In genomic region chr19:7628589-7629311, GRCh38 we compare ENCODE assay signal across 8 cellular contexts. TPM values are rescaled to one million over a fixed set of nuclear protein-coding genes. Genes with fewer than 3 reads are reported as not detected.
DNase-seq lines count a peak whose midpoint lies in the region; ATAC-seq, FAIRE-seq and TF ChIP-seq lines count a peak whose summit lies in the region.

No MANE protein-coding gene starts in this region.

- peak overlapping the region; percentile 99 for H3K4me2 ChIP-seq in H9 (ENCODE audit: insufficient read depth, insufficient read length, low read length)

- H3K36me3 ChIP-seq in small intestine (ENCODE audit: control insufficient read depth in 2 of 2, insufficient read depth in 2 of 2, low read length in 2 of 2), result peaks cover 0 to 4% of the 10 kb centered on the region in 2 donors

- CTCF ChIA-PET in activated CD8-positive, alpha-beta T cell treated with anti-CD3 and anti-CD28 coated beads, Interleukin-2, amount 10 ng/mL, durations not matched to agents 7 days and 5 days (lab: Charles Lee), result interaction anchor here (0.5 to 2.1 kb wide), 3 partner anchors 53 to 171 kb away, joined by 3 to 20 read pairs (median 5); partner anchors contain the start of gene TRAPPC5

- H3T11ph ChIP-seq in H9 (ENCODE audit: low read length), result no peak overlapping the region

- H4K20me1 ChIP-seq in H9 (ENCODE audit: control insufficient read depth, insufficient read depth, insufficient read length), result no peaks in the 10 kb centered on the region

- H4K91ac ChIP-seq in H9 (ENCODE audit: insufficient read length, low read depth, low read length), result no peak overlapping the region

- no peak overlapping the region for H2BK15ac ChIP-seq in H9 (ENCODE audit: low read depth, low read length)

- POLR2A ChIA-PET in activated CD8-positive, alpha-beta T cell treated with anti-CD3 and anti-CD28 coated beads, Interleukin-2, amount 10 ng/mL, durations not matched to agents 7 days and 5 days (lab: Charles Lee), result interaction anchor here (0.7 to 1.8 kb wide), 12 partner anchors 7 to 291 kb away, joined by 3 to 13 read pairs (median 5); partner anchors contain the start of genes SNAPC2, STXBP2 and TRAPPC5

- H3K23me2 ChIP-seq in H9 (ENCODE audit: insufficient read length, low read depth, low read length, poor library complexity, severe bottlenecking), result peaks cover 14% of the 10 kb centered on the region

- H4K8ac ChIP-seq in H9 (replicated peaks; ENCODE audit: insufficient read length, low read depth, low read length), result no peak overlapping the region

- H3K9me3 ChIP-seq in H9 (ENCODE audit: control insufficient read depth, low read depth, low read length) (no peaks in the 10 kb centered on the region), small intestine (ENCODE audit: control insufficient read depth, low read depth) (no peaks in the 10 kb centered on the region)

- H2AK5ac ChIP-seq in H9 (ENCODE audit: insufficient read length, low read length), result no peak overlapping the region

- H2AFZ ChIP-seq in H9 (ENCODE audit: low read length), result no peak overlapping the region

- peak overlapping the region; percentile 92 for H3K56ac ChIP-seq in H9 (ENCODE audit: insufficient read length, low read depth, low read length)

- peaks cover 20% of the 10 kb centered on the region for H3K79me1 ChIP-seq in H9 (ENCODE audit: insufficient read depth, low read depth, low read length, poor library complexity, severe bottlenecking)

- peak overlapping the region; percentile 88 for H4K5ac ChIP-seq in H9 (ENCODE audit: insufficient read length, low read depth, low read length)

- no peak for FAIRE-seq in small intestine (lab: Jason Lieb, UNC)

- H3K79me2 ChIP-seq in H9 (ENCODE audit: insufficient read depth, low read length), result peaks cover 28% of the 10 kb centered on the region; the same call in 1 of the 2 replicates

- no peak overlapping the region for H3K23ac ChIP-seq in H9 (ENCODE audit: insufficient read length, low read depth, low read length)

- H3K18ac ChIP-seq in H9 (ENCODE audit: insufficient read length, low read depth, low read length), result peak overlapping the region; percentile 74

- H3K27ac ChIP-seq in H9 (ENCODE audit: insufficient read length, low read depth, low read length) (no peak overlapping the region), small intestine (ENCODE audit: low read depth in 1 of 2, low read length in 1 of 2) (peak overlapping the region; percentile 34 to 83)

- H3K14ac ChIP-seq in H9 (ENCODE audit: insufficient read depth, low read length), result peak overlapping the region; percentile 71

- H3K4ac ChIP-seq in H9 (ENCODE audit: low read depth, low read length), result no peak overlapping the region

- WGBS in H9 (ENCODE audit: extremely low coverage, insufficient read length, low lambda C conversion rate), result no CpG with 5 or more reads among the region's 15 CpGs
- 3 to 5% (median 5%) methylated on average over 15 of the region's 15 CpGs for WGBS in small intestine, 3 donors

- H3K4me1 Mint-ChIP-seq in H9, result peaks cover 15 to 26% of the 10 kb centered on the region in 2 experiments
- peaks cover 35% of the 10 kb centered on the region for H3K4me1 Mint-ChIP-seq in activated CD8-positive, alpha-beta T cell treated with anti-CD3 and anti-CD28 coated beads, Interleukin-2, amount 10 ng/mL, durations not matched to agents 7 days and 5 days (ENCODE audit: low read depth)

- H2BK120ac ChIP-seq in H9 (ENCODE audit: low read depth, low read length, poor library complexity, severe bottlenecking), result no peak overlapping the region

- no peak overlapping the region for H2BK20ac ChIP-seq in H9 (ENCODE audit: low read depth, low read length, poor library complexity, severe bottlenecking)

- H3K4me1 ChIP-seq in H9 (ENCODE audit: insufficient read depth, low read length) (no peaks in the 10 kb centered on the region), small intestine (ENCODE audit: control insufficient read depth in 2 of 2, insufficient read depth in 1 of 2, low read depth in 1 of 2, low read length in 1 of 2) (peaks cover 3 to 6% of the 10 kb centered on the region in 2 donors)

- DNase-seq in H9 (no peak), hepatic stellate cell (ENCODE audit: low spot score) (peak; percentile 41), small intestine (no peak), DMS 273 (lab: John Stamatoyannopoulos, UW; ENCODE audit: unreplicated experiment) (no peak), iPS-NIHi7 (ENCODE audit: extremely low spot score) (no peak), SK-N-DZ (ENCODE audit: low spot score) (no peak), SIG-M5 (lab: John Stamatoyannopoulos, UW) (no peak)
- no peak for DNase-seq in activated CD8-positive, alpha-beta T cell treated with anti-CD3 and anti-CD28 coated beads, Interleukin-2, amount 10 ng/mL, durations not matched to agents 7 days and 5 days

- H3K9me3 Mint-ChIP-seq in H9, result no peaks in the 10 kb centered on the region; a peak in 2 of 5 replicates
- H3K9me3 Mint-ChIP-seq in activated CD8-positive, alpha-beta T cell treated with anti-CD3 and anti-CD28 coated beads, Interleukin-2, amount 10 ng/mL, durations not matched to agents 7 days and 5 days (ENCODE audit: insufficient read depth), result no peaks in the 10 kb centered on the region

- no peak for ATAC-seq in activated CD8-positive, alpha-beta T cell treated with anti-CD3 and anti-CD28 coated beads, Interleukin-2, amount 10 ng/mL, durations not matched to agents 7 days and 5 days

- no peaks in the 10 kb centered on the region; the same call in 1 of the 2 replicates for H3K27me3 Mint-ChIP-seq in H9 (ENCODE audit: low read depth)
- no peaks in the 10 kb centered on the region for H3K27me3 Mint-ChIP-seq in activated CD8-positive, alpha-beta T cell treated with anti-CD3 and anti-CD28 coated beads, Interleukin-2, amount 10 ng/mL, durations not matched to agents 7 days and 5 days (ENCODE audit: low read depth)

- peaks cover 9 to 27% (median 18%) of the 10 kb centered on the region in 3 experiments; a peak in 6 of 7 replicates for H3K36me3 Mint-ChIP-seq in H9 (ENCODE audit: insufficient read depth in 1 of 3, low read depth in 3 of 3)
- H3K36me3 Mint-ChIP-seq in activated CD8-positive, alpha-beta T cell treated with anti-CD3 and anti-CD28 coated beads, Interleukin-2, amount 10 ng/mL, durations not matched to agents 7 days and 5 days (ENCODE audit: low read depth), result peaks cover 28% of the 10 kb centered on the region

- peak overlapping the region; percentile 94 to 99 (median 96) for H3K27ac Mint-ChIP-seq in H9
- H3K27ac Mint-ChIP-seq in activated CD8-positive, alpha-beta T cell treated with anti-CD3 and anti-CD28 coated beads, Interleukin-2, amount 10 ng/mL, durations not matched to agents 7 days and 5 days, result peak overlapping the region; percentile 98

- H2BK12ac ChIP-seq in H9 (ENCODE audit: insufficient read length, low read depth, low read length), result no peak overlapping the region

- H3K27me3 ChIP-seq in H9 (ENCODE audit: insufficient read depth, low read length), result no peaks in the 10 kb centered on the region
- H3K27me3 ChIP-seq in small intestine (ENCODE audit: control insufficient read depth in 2 of 2, insufficient read depth in 2 of 2, low read length in 2 of 2), result no peaks in the 10 kb centered on the region

- peak overlapping the region; percentile 94 for H3K9ac ChIP-seq in H9 (ENCODE audit: extremely low read depth, insufficient read length, low read length)

- H2BK5ac ChIP-seq in H9 (ENCODE audit: insufficient read length, low read length), result peak overlapping the region; percentile 57

- H3K4me3 ChIP-seq in small intestine (ENCODE audit: low read depth in 1 of 2, low read length in 2 of 2), result peak overlapping the region; percentile 81 to 83

- H3K4me3 Mint-ChIP-seq in H9, result peak overlapping the region; percentile 90 to 98
- peak overlapping the region; percentile 94 for H3K4me3 Mint-ChIP-seq in activated CD8-positive, alpha-beta T cell treated with anti-CD3 and anti-CD28 coated beads, Interleukin-2, amount 10 ng/mL, durations not matched to agents 7 days and 5 days

- no peak for TF ChIP-seq CTCF in H9 (conservative IDR thresholded peaks at IDR 0.05)

RNA-seq across cellular contexts. Expression of gene XAB2, which starts 0.6 kb away (rescaled TPM):
- total RNA-seq in H9 (2021), result 48.0 and 50.6 TPM in 2 replicates
- total RNA-seq in activated CD8-positive, alpha-beta T cell treated with anti-CD3 and anti-CD28 coated beads, Interleukin-2, amount 10 ng/mL, durations not matched to agents 7 days and 5 days, result 10 to 100 TPM; 44.8 to 46.9 TPM
- 10 to 100 TPM; 24.3 to 31.8 (median 29.2) TPM for polyA plus RNA-seq in small intestine
- 35.3 and 39.2 TPM in 2 replicates for polyA plus RNA-seq in SK-N-DZ (2014; cell fraction: cytosol; rRNA removed)
- polyA plus RNA-seq in SK-N-DZ (2014; cell fraction: nucleus; rRNA removed), result 84.4 and 87.7 TPM in 2 replicates

RNA-seq across cellular contexts. Expression of gene PET100, which starts 0.8 kb away (rescaled TPM):
- 129 and 143 TPM in 2 replicates for total RNA-seq in H9 (2021)
- 100 to 1,000 TPM; 125 to 136 TPM for total RNA-seq in activated CD8-positive, alpha-beta T cell treated with anti-CD3 and anti-CD28 coated beads, Interleukin-2, amount 10 ng/mL, durations not matched to agents 7 days and 5 days
- 100 to 1,000 TPM in 2 of 3 donors, 10 to 100 TPM in 1; 87.5 to 149 (median 121) TPM for polyA plus RNA-seq in small intestine
- polyA plus RNA-seq in SK-N-DZ (2014; cell fraction: cytosol; rRNA removed), result 9.4 and 58.0 TPM in 2 replicates
- polyA plus RNA-seq in SK-N-DZ (2014; cell fraction: nucleus; rRNA removed), result 9.5 and 56.6 TPM in 2 replicates

RNA-seq across cellular contexts. Expression of gene PCP2, which starts 4.8 kb away (rescaled TPM):
- not detected in 2 replicates for total RNA-seq in H9 (2021)
- 1 to 10 TPM in 1 of 2 experiments, under 1 TPM in 1; 0.63 to 1.0 TPM for total RNA-seq in activated CD8-positive, alpha-beta T cell treated with anti-CD3 and anti-CD28 coated beads, Interleukin-2, amount 10 ng/mL, durations not matched to agents 7 days and 5 days
- polyA plus RNA-seq in small intestine, result 1 to 10 TPM in 2 of 3 donors, under 1 TPM in 1; 0.63 to 7.3 (median 2.9) TPM
- polyA plus RNA-seq in SK-N-DZ (2014; cell fraction: cytosol; rRNA removed), result not detected in 2 replicates
- polyA plus RNA-seq in SK-N-DZ (2014; cell fraction: nucleus; rRNA removed), result not detected in 2 replicates

RNA-seq across cellular contexts. Expression of gene STXBP2, which starts 8.2 kb away (rescaled TPM):
- total RNA-seq in H9 (2021), result 80.3 and 92.5 TPM in 2 replicates
- total RNA-seq in activated CD8-positive, alpha-beta T cell treated with anti-CD3 and anti-CD28 coated beads, Interleukin-2, amount 10 ng/mL, durations not matched to agents 7 days and 5 days, result 100 to 1,000 TPM; 162 to 168 TPM
- polyA plus RNA-seq in small intestine, result 100 to 1,000 TPM in 2 of 3 donors, 10 to 100 TPM in 1; 95.2 to 271 (median 200) TPM
- 0.58 and 0.74 TPM in 2 replicates for polyA plus RNA-seq in SK-N-DZ (2014; cell fraction: cytosol; rRNA removed)
- 4.6 and 6.9 TPM in 2 replicates for polyA plus RNA-seq in SK-N-DZ (2014; cell fraction: nucleus; rRNA removed)

RNA-seq across cellular contexts. Expression of gene CAMSAP3, which starts 33.1 kb away (rescaled TPM):
- total RNA-seq in H9 (2021), result 28.4 and 31.3 TPM in 2 replicates
- total RNA-seq in activated CD8-positive, alpha-beta T cell treated with anti-CD3 and anti-CD28 coated beads, Interleukin-2, amount 10 ng/mL, durations not matched to agents 7 days and 5 days, result under 1 TPM; 0.34 to 0.42 TPM
- 10 to 100 TPM; 32.4 to 87.4 (median 71.3) TPM for polyA plus RNA-seq in small intestine
- polyA plus RNA-seq in SK-N-DZ (2014; cell fraction: cytosol; rRNA removed), result 2.9 and 5.4 TPM in 2 replicates
- polyA plus RNA-seq in SK-N-DZ (2014; cell fraction: nucleus; rRNA removed), result 8.3 and 10.1 TPM in 2 replicates
